In the genomic region with DNA sequence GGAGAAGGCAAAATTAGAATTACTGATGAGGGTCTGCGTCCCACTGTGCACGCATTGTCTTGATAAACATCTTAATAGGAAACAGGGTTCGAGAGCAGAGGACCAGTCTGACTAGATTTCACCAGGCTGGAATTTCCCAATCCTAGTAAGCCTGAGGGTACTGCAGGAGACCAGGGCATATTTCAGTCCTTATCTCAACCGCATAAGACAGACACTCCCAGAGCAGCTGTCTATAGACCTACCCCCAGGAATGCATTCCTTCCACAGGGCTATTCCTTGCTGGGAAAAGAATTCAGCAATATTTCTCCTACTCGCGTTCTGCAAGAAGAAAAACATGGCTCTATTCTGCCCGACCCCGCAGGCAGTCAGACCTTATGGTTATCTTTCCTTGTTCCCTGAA, we compare ENCODE assay signal across 2 cellular contexts. TPM values are rescaled to one million over a fixed set of nuclear protein-coding genes. Genes with fewer than 3 reads are reported as not detected.
"Had no signal": no experiment of that assay in that cellular context is flagged by ENCODE, and none has a peak within 500 bp of the region (broad histone marks: within the 10 kb centered on the region; RNA-seq: fewer than 3 reads in every experiment).

No MANE protein-coding gene starts in this region.

RNA-seq across cellular contexts. Expression of a gene that starts 24.5 kb away (rescaled TPM):
- total RNA-seq: mononuclear cell had no signal

RNA-seq across cellular contexts. Expression of a gene that starts 46.8 kb away (rescaled TPM):
- total RNA-seq: naive thymus-derived CD4-positive, alpha-beta T cell had no signal
